In genomic region chr14:35362441-35362840, GRCh38 we compare ENCODE assay signal across 25 cellular contexts. TPM values are rescaled to one million over a fixed set of nuclear protein-coding genes. Genes with fewer than 3 reads are reported as not detected.
DNase-seq lines count a peak whose midpoint lies in the region; ATAC-seq and TF ChIP-seq lines count a peak whose summit lies in the region.
"Had no signal": no experiment of that assay in that cellular context is flagged by ENCODE, and none has a peak within 500 bp of the region (broad histone marks: within the 10 kb centered on the region; RNA-seq: fewer than 3 reads in every experiment).

No MANE protein-coding gene starts in this region.

- CTCF ChIA-PET in Panc1 (lab: Charles Lee): no interaction called here
- CTCF ChIA-PET in activated CD8-positive, alpha-beta memory T cell treated with anti-CD3 and anti-CD28 coated beads, Interleukin-2, amount 10 ng/mL, durations not matched to agents 7 days and 5 days (lab: Charles Lee): interaction anchor here (0.9 kb wide), 1 partner anchor 16 kb away, joined by 3 read pairs; no protein-coding TSS in a partner anchor

- H3K27ac Mint-ChIP-seq in activated CD8-positive, alpha-beta memory T cell treated with anti-CD3 and anti-CD28 coated beads, Interleukin-2, amount 10 ng/mL, durations not matched to agents 7 days and 5 days: no peak overlapping the region
- H3K27ac Mint-ChIP-seq: activated T-cell treated with anti-CD3 and anti-CD28 coated beads, Interleukin-2, amount 50 U/mL, for 24 hours; HFFc6; immature natural killer cell; naive thymus-derived CD4-positive, alpha-beta T cell; stimulated activated naive B cell treated with anti-CD40 and anti-IgM and Interleukin-4, amounts not matched to agents 10 μg/mL and 1 μg/mL and 100 μg/mL, for 72 hours had no signal

- no peaks in the 10 kb centered on the region for H3K36me3 Mint-ChIP-seq in activated CD8-positive, alpha-beta memory T cell treated with anti-CD3 and anti-CD28 coated beads, Interleukin-2, amount 10 ng/mL, durations not matched to agents 7 days and 5 days
- H3K36me3 Mint-ChIP-seq: brain; immature natural killer cell; naive thymus-derived CD4-positive, alpha-beta T cell; stimulated activated naive B cell treated with anti-CD40 and anti-IgM and Interleukin-4, amounts not matched to agents 10 μg/mL and 1 μg/mL and 100 μg/mL, for 72 hours had no signal

- no peaks in the 10 kb centered on the region for H3K9me3 Mint-ChIP-seq in activated CD8-positive, alpha-beta memory T cell treated with anti-CD3 and anti-CD28 coated beads, Interleukin-2, amount 10 ng/mL, durations not matched to agents 7 days and 5 days (ENCODE audit: low read depth)
- H3K9me3 Mint-ChIP-seq: activated T-cell treated with anti-CD3 and anti-CD28 coated beads, Interleukin-2, amount 50 U/mL, for 24 hours; brain; HFFc6; immature natural killer cell; naive thymus-derived CD4-positive, alpha-beta T cell; stimulated activated naive B cell treated with anti-CD40 and anti-IgM and Interleukin-4, amounts not matched to agents 10 μg/mL and 1 μg/mL and 100 μg/mL, for 72 hours had no signal

- no peak overlapping the region for H3K4me3 Mint-ChIP-seq in activated CD8-positive, alpha-beta memory T cell treated with anti-CD3 and anti-CD28 coated beads, Interleukin-2, amount 10 ng/mL, durations not matched to agents 7 days and 5 days
- H3K4me3 Mint-ChIP-seq: activated T-cell treated with anti-CD3 and anti-CD28 coated beads, Interleukin-2, amount 50 U/mL, for 24 hours; brain; CD14-positive monocyte; HFFc6; immature natural killer cell; naive thymus-derived CD4-positive, alpha-beta T cell had no signal

- no peak for ATAC-seq in Panc1
- ATAC-seq in activated CD8-positive, alpha-beta memory T cell treated with anti-CD3 and anti-CD28 coated beads, Interleukin-2, amount 10 ng/mL, durations not matched to agents 7 days and 5 days: no peak
- ATAC-seq: naive thymus-derived CD4-positive, alpha-beta T cell; stimulated activated naive B cell treated with anti-CD40 and anti-IgM and Interleukin-4, amounts not matched to agents 10 μg/mL and 1 μg/mL and 100 μg/mL, for 72 hours had no signal

- BruUV-seq in Panc1 (replicated peaks; lab: Mats Ljungman, UMichigan): no TSS peak

- no peak overlapping the region for H3K4me3 ChIP-seq in Panc1 (ENCODE audit: low read depth in 2 of 2, low read length in 2 of 2)
- H3K4me3 ChIP-seq in mesodermal cell (ENCODE audit: extremely low read depth, insufficient read depth, low read length, poor library complexity, severe bottlenecking): no peak overlapping the region
- no peak overlapping the region for H3K4me3 ChIP-seq in sigmoid colon
- H3K4me3 ChIP-seq: prostate gland, upper lobe of left lung had no signal

- in situ Hi-C loops in Panc1 (cut with HindIII; ENCODE audit: low pct_unique_long_range_greater_than_20kb, low sequenced_read_pairs): no loop called here

- TF ChIP-seq EP300 in sigmoid colon (IDR thresholded peaks at IDR 0.05): no peak

- H3K27me3 ChIP-seq in Panc1 (ENCODE audit: control insufficient read depth, insufficient read depth, low read length) (no peaks in the 10 kb centered on the region), sigmoid colon (no peaks in the 10 kb centered on the region)
- H3K27me3 ChIP-seq: upper lobe of left lung had no signal

- H3K27ac ChIP-seq in Panc1 (ENCODE audit: low read length): peak overlapping the region; percentile 42
- peak overlapping the region; percentile 36 for H3K27ac ChIP-seq in mesodermal cell (ENCODE audit: low read depth, low read length, severe bottlenecking)
- H3K27ac ChIP-seq in sigmoid colon: no peak overlapping the region
- H3K27ac ChIP-seq: 22Rv1, prostate gland, VCaP had no signal

- H3K36me3 ChIP-seq in Panc1 (ENCODE audit: control insufficient read depth, insufficient read depth, low read length): no peaks in the 10 kb centered on the region
- no peaks in the 10 kb centered on the region for H3K36me3 ChIP-seq in mesodermal cell (ENCODE audit: control insufficient read depth, insufficient read depth, low read length)
- no peaks in the 10 kb centered on the region for H3K36me3 ChIP-seq in sigmoid colon
- H3K36me3 ChIP-seq: prostate gland, upper lobe of left lung had no signal

- intact Hi-C loops in Panc1 (cut with micrococcal nuclease; ENCODE audit: unreplicated experiment): no loop called here
- intact Hi-C loops in sigmoid colon (cut with DNase I): no loop called here

- peaks cover 24% of the 10 kb centered on the region for H3K4me1 Mint-ChIP-seq in activated CD8-positive, alpha-beta memory T cell treated with anti-CD3 and anti-CD28 coated beads, Interleukin-2, amount 10 ng/mL, durations not matched to agents 7 days and 5 days

- H3K27me3 Mint-ChIP-seq in activated CD8-positive, alpha-beta memory T cell treated with anti-CD3 and anti-CD28 coated beads, Interleukin-2, amount 10 ng/mL, durations not matched to agents 7 days and 5 days: no peaks in the 10 kb centered on the region
- H3K27me3 Mint-ChIP-seq: activated T-cell treated with anti-CD3 and anti-CD28 coated beads, Interleukin-2, amount 50 U/mL, for 24 hours; naive thymus-derived CD4-positive, alpha-beta T cell; stimulated activated naive B cell treated with anti-CD40 and anti-IgM and Interleukin-4, amounts not matched to agents 10 μg/mL and 1 μg/mL and 100 μg/mL, for 72 hours had no signal

- H3K9me3 ChIP-seq in Panc1 (ENCODE audit: control insufficient read depth, insufficient read depth, low read depth, low read length) (no peaks in the 10 kb centered on the region), mesodermal cell (ENCODE audit: control insufficient read depth, low read length) (no peaks in the 10 kb centered on the region), sigmoid colon (no peaks in the 10 kb centered on the region)
- H3K9me3 ChIP-seq: prostate gland, upper lobe of left lung had no signal

- H3K4me1 ChIP-seq in Panc1 (ENCODE audit: control insufficient read depth, insufficient read depth, low read length) (peaks cover 34% of the 10 kb centered on the region), mesodermal cell (ENCODE audit: control insufficient read depth, insufficient read depth, low read length, poor library complexity, severe bottlenecking) (peaks cover 42% of the 10 kb centered on the region), sigmoid colon (peaks cover 0 to 24% (median 21%) of the 10 kb centered on the region in 4 donors)
- H3K4me1 ChIP-seq: prostate gland had no signal

- WGBS in mesodermal cell (ENCODE audit: insufficient coverage in 2 of 2), 2 experiments: 83% methylated on average over 2 of the region's 3 CpGs; no CpG with 5 or more reads in 1 of the 2 experiments
- 73 to 76% methylated on average over 3 of the region's 3 CpGs for WGBS in sigmoid colon, 2 donors

- no peak for TF ChIP-seq POLR2A in sigmoid colon (IDR thresholded peaks at IDR 0.05)

- DNase-seq in DMS 273 (lab: John Stamatoyannopoulos, UW; ENCODE audit: unreplicated experiment): peak; percentile 9
- no peak for DNase-seq in DMS 273 treated with DMSO at 0.1 percent for 48 hours (lab: John Stamatoyannopoulos, UW)
- no peak for DNase-seq in Panc1 (ENCODE audit: low read depth, low spot score)
- peak; percentile 5 for DNase-seq in iPS-NIHi7 (ENCODE audit: extremely low spot score)
- no peak for DNase-seq in activated CD8-positive, alpha-beta memory T cell treated with anti-CD3 and anti-CD28 coated beads, Interleukin-2, amount 10 ng/mL, durations not matched to agents 7 days and 5 days
- no peak for DNase-seq in sigmoid colon
- no peak for DNase-seq in NCI-H1436 (lab: John Stamatoyannopoulos, UW)
- DNase-seq: activated CD4-positive, alpha-beta T cell treated with anti-CD3 and anti-CD28 coated beads for 48 hours; activated T-cell treated with anti-CD3 and anti-CD28 coated beads, Interleukin-2, amount 50 U/mL, for 24 hours; HFFc6; immature natural killer cell; naive thymus-derived CD4-positive, alpha-beta T cell; NCI-H1694; NCI-H446; NCI-H748 treated with DMSO at 0.1 percent for 48 hours; stimulated activated naive B cell treated with anti-CD40 and anti-IgM and Interleukin-4, amounts not matched to agents 10 μg/mL and 1 μg/mL and 100 μg/mL, for 72 hours; SW 1271; T1000 had no signal

- POLR2A ChIA-PET in Panc1 (lab: Charles Lee): no interaction called here

- TF ChIP-seq CTCF in Panc1 (IDR thresholded peaks at IDR 0.05) (no peak), sigmoid colon (IDR thresholded peaks at IDR 0.05) (no peak)

RNA-seq across cellular contexts. Expression of gene NFKBIA, which starts 42.1 kb away (rescaled TPM):
- total RNA-seq in Panc1 (2021; ENCODE audit: unreplicated experiment): 99.4 TPM
- polyA plus RNA-seq in Panc1 (2012; ENCODE audit: insufficient read length): 121 TPM
- polyA plus RNA-seq in mesodermal cell (2013, experiment 1 of 2): 51.8 TPM
- 46.6 TPM for polyA plus RNA-seq in mesodermal cell (2013, experiment 2 of 2)
- total RNA-seq in activated CD8-positive, alpha-beta memory T cell treated with anti-CD3 and anti-CD28 coated beads, Interleukin-2, amount 10 ng/mL, durations not matched to agents 7 days and 5 days: 100 to 1,000 TPM in 1 of 2 experiments, 10 to 100 TPM in 1; 82.9 to 245 TPM
- 100 to 1,000 TPM; 258 to 340 (median 289) TPM for total RNA-seq in sigmoid colon
- 100 to 1,000 TPM in 2 of 3 donors, 10 to 100 TPM in 1; 95.5 to 188 (median 158) TPM for polyA plus RNA-seq in sigmoid colon

Comparison
In these comparisons a context has a peak if more than half of its experiments do, and no peak if none do; other contexts are left out.
1. DNase-seq: peak in DMS 273 (single experiment) and iPS-NIHi7 (single experiment); none in DMS 273 treated with DMSO at 0.1 percent for 48 hours (single experiment), Panc1 (single experiment), activated CD8-positive, alpha-beta memory T cell treated with anti-CD3 and anti-CD28 coated beads, Interleukin-2, amount 10 ng/mL, durations not matched to agents 7 days and 5 days (single experiment), sigmoid colon (single experiment) and NCI-H1436 (single experiment).
2. H3K27ac ChIP-seq: peak in Panc1 (single experiment) and mesodermal cell (single experiment); none in sigmoid colon (0 of 4).